In genomic region chr14:31205681-31206535, GRCh38 we compare ENCODE assay signal across 8 cellular contexts. TPM values are rescaled to one million over a fixed set of nuclear protein-coding genes. Genes with fewer than 3 reads are reported as not detected.
DNase-seq lines count a peak whose midpoint lies in the region; ATAC-seq and TF ChIP-seq lines count a peak whose summit lies in the region.

No MANE protein-coding gene starts in this region.

- TSS peak; percentile 54 for BruUV-seq in MCF 10A (replicated peaks; lab: Mats Ljungman, UMichigan)

- H3K27ac Mint-ChIP-seq in MCF 10A (ENCODE audit: low read depth, unreplicated experiment), result peak overlapping the region; percentile 95

- TF ChIP-seq EP300 in tibial nerve (IDR thresholded peaks at IDR 0.05), result peak in 1 of 2 donors; percentile 9

- peak overlapping the region; percentile 87 to 99 (median 98) for H3K27ac ChIP-seq in tibial nerve

- 5 to 8% methylated on average over 9 of the region's 9 CpGs for WGBS in lower leg skin, 2 donors
- WGBS in tibial nerve, 2 donors, result 4 to 8% methylated on average over 9 of the region's 9 CpGs

- H3K9me3 ChIP-seq in tibial nerve, result no peaks in the 10 kb centered on the region

- TF ChIP-seq CTCF in MCF 10A (IDR thresholded peaks at IDR 0.05; ENCODE audit: unreplicated experiment) (no peak), lower leg skin (IDR thresholded peaks at IDR 0.05) (no peak), tibial nerve (IDR thresholded peaks at IDR 0.05) (no peak)

- peak overlapping the region; percentile 96 for H3K4me3 Mint-ChIP-seq in activated T-cell treated with anti-CD3 and anti-CD28 coated beads, Interleukin-2, amount 50 U/mL, for 4 hours
- H3K4me3 Mint-ChIP-seq in MCF 10A (ENCODE audit: unreplicated experiment), result peak overlapping the region; percentile 89

- H3K4me1 Mint-ChIP-seq in activated T-cell treated with anti-CD3 and anti-CD28 coated beads, Interleukin-2, amount 50 U/mL, for 4 hours (ENCODE audit: low read depth), result peaks cover 60% of the 10 kb centered on the region
- peaks cover 6% of the 10 kb centered on the region for H3K4me1 Mint-ChIP-seq in MCF 10A (ENCODE audit: insufficient read depth, unreplicated experiment)

- no peaks in the 10 kb centered on the region for H3K27me3 Mint-ChIP-seq in activated T-cell treated with anti-CD3 and anti-CD28 coated beads, Interleukin-2, amount 50 U/mL, for 4 hours (ENCODE audit: low read depth)
- H3K27me3 Mint-ChIP-seq in MCF 10A (ENCODE audit: insufficient read depth, unreplicated experiment), result no peaks in the 10 kb centered on the region

- peaks cover 0 to 30% (median 0%) of the 10 kb centered on the region in 3 donors for H3K36me3 ChIP-seq in tibial nerve

- H3K4me1 ChIP-seq in tibial nerve, result peaks cover 0 to 40% (median 16%) of the 10 kb centered on the region in 4 donors

- intact Hi-C loops in MCF 10A (cut with micrococcal nuclease) (loop anchor here (1.0 to 5.0 kb wide), 5 partner anchors 57 to 243 kb away; partner anchors contain the start of gene HEATR5A), lower leg skin (cut with DNase I; ENCODE audit: low total_unique reads) (no loop called here)

- H3K4me3 ChIP-seq in lower leg skin (ENCODE audit: low read depth, poor library complexity, severe bottlenecking) (peak overlapping the region; percentile 72), tibial nerve (peak overlapping the region; percentile 74 to 100 (median 86))

- H3K27me3 ChIP-seq in tibial nerve, result no peaks in the 10 kb centered on the region

- H3K36me3 Mint-ChIP-seq in activated T-cell treated with anti-CD3 and anti-CD28 coated beads, Interleukin-2, amount 50 U/mL, for 4 hours (ENCODE audit: insufficient read depth), result peaks cover 26% of the 10 kb centered on the region
- H3K36me3 Mint-ChIP-seq in MCF 10A (ENCODE audit: insufficient read depth, unreplicated experiment), result peaks cover 49% of the 10 kb centered on the region

- TF ChIP-seq POLR2A in lower leg skin (IDR thresholded peaks at IDR 0.05) (no peak), tibial nerve (IDR thresholded peaks at IDR 0.05) (no peak)

- no peak for ATAC-seq in activated T-cell treated with anti-CD3 and anti-CD28 coated beads, Interleukin-2, amount 50 U/mL, for 4 hours
- ATAC-seq in HG02588 (IDR thresholded peaks at IDR 0.05; ENCODE audit: unreplicated experiment) (no peak), HG03097 (IDR thresholded peaks at IDR 0.05; ENCODE audit: low FRiP score, unreplicated experiment) (no peak)

- CTCF ChIA-PET in MCF 10A (lab: Yijun Ruan, JAX), result interaction anchor here (0.6 to 1.6 kb wide), 11 partner anchors 10 to 253 kb away, joined by 3 to 5 read pairs (median 3); no protein-coding TSS in a partner anchor

- H3K9me3 Mint-ChIP-seq in activated T-cell treated with anti-CD3 and anti-CD28 coated beads, Interleukin-2, amount 50 U/mL, for 4 hours, result no peaks in the 10 kb centered on the region
- H3K9me3 Mint-ChIP-seq in MCF 10A (ENCODE audit: unreplicated experiment), result no peaks in the 10 kb centered on the region

- POLR2A ChIA-PET in MCF 10A (lab: Yijun Ruan, JAX), result interaction anchor here (0.6 to 6.6 kb wide), 23 partner anchors 11 to 316 kb away, joined by 3 to 139 read pairs (median 4); partner anchors contain the start of genes HEATR5A and STRN3

- DNase-seq in activated T-cell treated with anti-CD3 and anti-CD28 coated beads, Interleukin-2, amount 50 U/mL, for 4 hours, result no peak
- DNase-seq in activated T-cell treated with anti-CD3 and anti-CD28 coated beads, Interleukin-2, amount 50 U/mL, for 1 hour, result no peak
- DNase-seq in NCI-H526 (lab: John Stamatoyannopoulos, UW) (peak; percentile 42 to 43), MCF 10A (ENCODE audit: unreplicated experiment) (peak; percentile 47), lower leg skin (ENCODE audit: low spot score in 2 of 2) (no peak), tibial nerve (ENCODE audit: low spot score in 2 of 2) (no peak)

RNA-seq across cellular contexts. Expression of gene HECTD1, which starts 1.7 kb away (rescaled TPM):
- total RNA-seq in activated T-cell treated with anti-CD3 and anti-CD28 coated beads, Interleukin-2, amount 50 U/mL, for 4 hours, result 100 to 1,000 TPM; 100 to 102 (median 101) TPM
- 122 and 139 TPM in 2 replicates for total RNA-seq in MCF 10A (2022)
- total RNA-seq in lower leg skin, result 100 to 1,000 TPM; 188 to 251 (median 201) TPM
- 100 to 1,000 TPM; 183 to 225 (median 207) TPM for total RNA-seq in tibial nerve

Comparison
In these comparisons a context has a peak if more than half of its experiments do, and no peak if none do; other contexts are left out.
1. DNase-seq: peak in NCI-H526 (2 of 2) and MCF 10A (single experiment); none in activated T-cell treated with anti-CD3 and anti-CD28 coated beads, Interleukin-2, amount 50 U/mL, for 4 hours (single experiment), activated T-cell treated with anti-CD3 and anti-CD28 coated beads, Interleukin-2, amount 50 U/mL, for 1 hour (single experiment), lower leg skin (0 of 2) and tibial nerve (0 of 2).